8 cellular contexts compared by ENCODE assay signal in genomic region chr12:53625373-53625945, GRCh38. TPM values are rescaled to one million over a fixed set of nuclear protein-coding genes. Genes with fewer than 3 reads are reported as not detected.
DNase-seq lines count a peak whose midpoint lies in the region; ATAC-seq, FAIRE-seq and TF ChIP-seq lines count a peak whose summit lies in the region.

No MANE protein-coding gene starts in this region.

- H3K9me3 Mint-ChIP-seq in activated T-cell treated with anti-CD3 and anti-CD28 coated beads, Interleukin-2, amount 50 U/mL, for 4 hours = no peaks in the 10 kb centered on the region
- peaks cover 3% of the 10 kb centered on the region for H3K9me3 Mint-ChIP-seq in astrocyte (ENCODE audit: unreplicated experiment)

- no peak for ATAC-seq in activated T-cell treated with anti-CD3 and anti-CD28 coated beads, Interleukin-2, amount 50 U/mL, for 4 hours

- peak overlapping the region; percentile 86 for H3K4me2 ChIP-seq in astrocyte (ENCODE audit: low read length)

- no peak for TF ChIP-seq EP300 in tibial nerve (IDR thresholded peaks at IDR 0.05)

- peaks cover 15% of the 10 kb centered on the region for H3K4me1 ChIP-seq in astrocyte (ENCODE audit: insufficient read depth, low read length)
- peaks cover 0 to 49% (median 14%) of the 10 kb centered on the region in 4 donors for H3K4me1 ChIP-seq in tibial nerve

- H3K4me1 Mint-ChIP-seq in activated T-cell treated with anti-CD3 and anti-CD28 coated beads, Interleukin-2, amount 50 U/mL, for 4 hours (ENCODE audit: low read depth) = peaks cover 50% of the 10 kb centered on the region
- peaks cover 13% of the 10 kb centered on the region for H3K4me1 Mint-ChIP-seq in astrocyte (ENCODE audit: low read depth, unreplicated experiment)

- H3K9ac ChIP-seq in astrocyte (ENCODE audit: low read length) = peak overlapping the region; percentile 97

- no peaks in the 10 kb centered on the region for H3K36me3 ChIP-seq in astrocyte (ENCODE audit: insufficient read depth, low read length)
- H3K36me3 ChIP-seq in tibial nerve = no peaks in the 10 kb centered on the region

- peaks cover 17% of the 10 kb centered on the region for H4K20me1 ChIP-seq in astrocyte (ENCODE audit: insufficient read depth, low read length)

- H2AFZ ChIP-seq in astrocyte (ENCODE audit: low read depth, low read length) = peak overlapping the region; percentile 14

- H3K27me3 Mint-ChIP-seq in activated T-cell treated with anti-CD3 and anti-CD28 coated beads, Interleukin-2, amount 50 U/mL, for 4 hours (ENCODE audit: low read depth) = no peaks in the 10 kb centered on the region
- H3K27me3 Mint-ChIP-seq in astrocyte (ENCODE audit: low read depth, unreplicated experiment) = no peaks in the 10 kb centered on the region

- H3K36me3 Mint-ChIP-seq in activated T-cell treated with anti-CD3 and anti-CD28 coated beads, Interleukin-2, amount 50 U/mL, for 4 hours (ENCODE audit: insufficient read depth) = no peaks in the 10 kb centered on the region
- peaks cover 2% of the 10 kb centered on the region for H3K36me3 Mint-ChIP-seq in astrocyte (ENCODE audit: low read depth, unreplicated experiment)

- H3K4me3 ChIP-seq in astrocyte (ENCODE audit: insufficient read depth, low read depth, low read length) (peak overlapping the region; percentile 81), lower leg skin (ENCODE audit: low read depth, poor library complexity, severe bottlenecking) (peak overlapping the region; percentile 56), tibial nerve (peak overlapping the region; percentile 41 to 91 (median 64))

- H3K9me3 ChIP-seq in astrocyte (ENCODE audit: insufficient read depth, low read depth, low read length) (no peaks in the 10 kb centered on the region), tibial nerve (no peaks in the 10 kb centered on the region)

- no peak for DNase-seq in activated T-cell treated with anti-CD3 and anti-CD28 coated beads, Interleukin-2, amount 50 U/mL, for 4 hours
- no peak for DNase-seq in activated T-cell treated with anti-CD3 and anti-CD28 coated beads, Interleukin-2, amount 50 U/mL, for 1 hour
- no peak for DNase-seq in astrocyte (ENCODE audit: low read depth)
- no peak for DNase-seq in lower leg skin (ENCODE audit: low spot score in 2 of 2)
- DNase-seq in tibial nerve (ENCODE audit: low spot score in 2 of 2) = no peak
- no peak for DNase-seq in D341Med (ENCODE audit: low spot score)
- DNase-seq in NCI-H748 treated with DMSO at 0.1 percent for 48 hours (lab: John Stamatoyannopoulos, UW) = no peak
- no peak for DNase-seq in effector CD4-positive, alpha-beta T cell

- no peaks in the 10 kb centered on the region for H3K27me3 ChIP-seq in astrocyte (ENCODE audit: insufficient read depth, low read length)
- no peaks in the 10 kb centered on the region for H3K27me3 ChIP-seq in tibial nerve

- H3K4me3 Mint-ChIP-seq in activated T-cell treated with anti-CD3 and anti-CD28 coated beads, Interleukin-2, amount 50 U/mL, for 4 hours = peak overlapping the region; percentile 100
- peak overlapping the region; percentile 98 for H3K4me3 Mint-ChIP-seq in astrocyte (ENCODE audit: unreplicated experiment)

- TF ChIP-seq POLR2A in lower leg skin (IDR thresholded peaks at IDR 0.05) (no peak), tibial nerve (IDR thresholded peaks at IDR 0.05) (no peak)

- H3K27ac ChIP-seq in astrocyte (ENCODE audit: low read depth, low read length) (peak overlapping the region; percentile 98), tibial nerve (peak overlapping the region; percentile 75 to 96 (median 94))

- H3K79me2 ChIP-seq in astrocyte (ENCODE audit: insufficient read depth, low read length) = peaks cover 53% of the 10 kb centered on the region

- TF ChIP-seq CTCF in astrocyte (IDR thresholded peaks at IDR 0.05; ENCODE audit: insufficient read depth, low read depth, low read length) (no peak), lower leg skin (IDR thresholded peaks at IDR 0.05) (no peak), tibial nerve (IDR thresholded peaks at IDR 0.05) (no peak)

- H3K27ac Mint-ChIP-seq in astrocyte (ENCODE audit: unreplicated experiment) = peak overlapping the region; percentile 99

- intact Hi-C loops in lower leg skin (cut with DNase I; ENCODE audit: low total_unique reads) = loop anchor here (10.0 kb wide), 1 partner anchor 49 kb away; the partner anchor contains the start of gene ATP5MC2

- no peak for FAIRE-seq in astrocyte (lab: Jason Lieb, UNC)

- WGBS in lower leg skin, 2 donors = 8 to 13% methylated on average over 5 of the region's 5 CpGs
- WGBS in tibial nerve, 2 donors = 13 to 14% methylated on average over 5 of the region's 5 CpGs

RNA-seq across cellular contexts. Expression of gene ATF7, which starts 0.7 kb away (rescaled TPM):
- 10 to 100 TPM; 19.2 to 23.2 (median 20.9) TPM for total RNA-seq in activated T-cell treated with anti-CD3 and anti-CD28 coated beads, Interleukin-2, amount 50 U/mL, for 4 hours
- total RNA-seq in astrocyte (35.1 and 38.3 TPM in 2 replicates), lower leg skin (10 to 100 TPM; 25.1 to 34.4 (median 29.0) TPM), tibial nerve (10 to 100 TPM; 30.1 to 47.9 (median 34.4) TPM)

RNA-seq across cellular contexts. Expression of gene ATP5MC2, which starts 50.4 kb away (rescaled TPM):
- 100 to 1,000 TPM; 338 to 364 (median 342) TPM for total RNA-seq in activated T-cell treated with anti-CD3 and anti-CD28 coated beads, Interleukin-2, amount 50 U/mL, for 4 hours
- total RNA-seq in astrocyte (224 and 237 TPM in 2 replicates), lower leg skin (100 to 1,000 TPM; 214 to 533 (median 318) TPM), tibial nerve (100 to 1,000 TPM; 191 to 223 (median 208) TPM)
